ENCODE assay signal across 1 cellular context in genomic region chr13:42174344-42175162, GRCh38.
TF ChIP-seq lines count a peak whose summit lies in the region.

No MANE protein-coding gene starts in this region.

TF ChIP-seq in IMR-90, 13 proteins besides CTCF, POLR2A, EP300 and RAD21 (continued from another document):
- TF ChIP-seq ELK1 (IDR thresholded peaks at IDR 0.05; ENCODE audit: borderline replicate concordance, low read depth, low read length) (no peak), MAZ (IDR thresholded peaks at IDR 0.05; ENCODE audit: borderline replicate concordance, low read depth, low read length) (no peak)
